ENCODE assay signal across 9 cellular contexts in the genomic region with DNA sequence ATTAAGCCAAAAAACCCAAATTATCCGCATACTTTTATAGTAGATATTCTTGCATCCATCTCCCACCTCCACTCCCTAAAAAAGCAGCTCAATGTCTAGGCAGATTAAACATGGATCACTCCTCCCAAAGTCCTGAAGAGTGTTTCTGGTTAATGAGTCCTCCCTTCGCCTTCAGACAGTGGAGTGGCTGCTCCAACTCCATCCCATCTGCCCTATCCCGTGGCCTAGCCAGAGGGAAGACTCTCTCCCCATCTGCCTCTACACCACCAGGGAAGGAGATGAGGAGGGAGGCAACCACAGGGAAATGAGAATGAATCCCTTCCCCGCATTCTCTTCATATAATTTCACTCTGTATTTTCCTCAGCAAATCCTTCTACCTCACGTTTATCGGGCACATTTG.
DNase-seq lines count a peak whose midpoint lies in the region; ATAC-seq and TF ChIP-seq lines count a peak whose summit lies in the region.
"Had no signal": no experiment of that assay in that cellular context is flagged by ENCODE, and none has a peak within 500 bp of the region (broad histone marks: within the 10 kb centered on the region; RNA-seq: fewer than 3 reads in every experiment).

No MANE protein-coding gene starts in this region.

- 18 to 33% (median 22%) methylated on average over 6 of the region's 6 CpGs for WGBS in psoas muscle, 3 donors

- TF ChIP-seq CTCF in C4-2B (conservative IDR thresholded peaks at IDR 0.05) (no peak), fibroblast of villous mesenchyme (IDR thresholded peaks at IDR 0.05; ENCODE audit: insufficient read depth, low read depth, low read length) (no peak), psoas muscle (IDR thresholded peaks at IDR 0.05) (no peak), GM13976 (IDR thresholded peaks at IDR 0.05; ENCODE audit: borderline replicate concordance, control extremely low read depth, extremely low read depth, insufficient read depth, missing control alignments) (no peak)

- no peaks in the 10 kb centered on the region for H3K27me3 ChIP-seq in psoas muscle (ENCODE audit: insufficient read depth in 3 of 3, low read length in 2 of 3)

- peaks cover 71% of the 10 kb centered on the region for H3K4me1 ChIP-seq in psoas muscle

- in situ Hi-C loops in GM13976 (cut with MboI; ENCODE audit: low sequenced_read_pairs, unreplicated experiment), result no loop called here

- H3K27ac ChIP-seq in C4-2B (peak overlapping the region; percentile 66), psoas muscle (peak overlapping the region; percentile 98)

- H3K36me3 ChIP-seq in psoas muscle (ENCODE audit: insufficient read depth in 1 of 2, low read depth in 1 of 2), result peaks cover 7 to 8% of the 10 kb centered on the region in 2 donors

- no peaks in the 10 kb centered on the region for H3K9me3 ChIP-seq in psoas muscle

- peak in 3 of 4 donors; percentile 27 to 33 (median 31) for ATAC-seq in psoas muscle
- ATAC-seq in HG03354 (IDR thresholded peaks at IDR 0.05; ENCODE audit: poor library complexity, severe bottlenecking, unreplicated experiment), result no peak

- intact Hi-C loops in psoas muscle (cut with DNase I), result loop anchor here (2.0 to 5.0 kb wide), 3 partner anchors 47 to 106 kb away; no protein-coding TSS in a partner anchor

- DNase-seq in RPMI7951 (ENCODE audit: low read depth), result peak; percentile 21
- peak; percentile 66 for DNase-seq in fibroblast of villous mesenchyme (ENCODE audit: low read depth)
- peak in 1 of 2 donors; percentile 66 for DNase-seq in psoas muscle
- no peak for DNase-seq in hippocampal formation (lab: John Stamatoyannopoulos, UW)
- no peak for DNase-seq in GM13976 (ENCODE audit: low spot score)
- no peak for DNase-seq in HuH-7 (ENCODE audit: low spot score)
- DNase-seq: NCI-H226 had no signal

- H3K4me3 ChIP-seq in fibroblast of villous mesenchyme (ENCODE audit: low read depth, low read length) (peak overlapping the region; percentile 83), psoas muscle (peak overlapping the region; percentile 90)

Comparison
In these comparisons a context has a peak if more than half of its experiments do, and no peak if none do; other contexts are left out.
1. DNase-seq: peak in RPMI7951 (single experiment) and fibroblast of villous mesenchyme (single experiment); none in hippocampal formation (0 of 2), GM13976 (single experiment) and HuH-7 (single experiment).